ENCODE assay signal across 8 cellular contexts in the genomic region with DNA sequence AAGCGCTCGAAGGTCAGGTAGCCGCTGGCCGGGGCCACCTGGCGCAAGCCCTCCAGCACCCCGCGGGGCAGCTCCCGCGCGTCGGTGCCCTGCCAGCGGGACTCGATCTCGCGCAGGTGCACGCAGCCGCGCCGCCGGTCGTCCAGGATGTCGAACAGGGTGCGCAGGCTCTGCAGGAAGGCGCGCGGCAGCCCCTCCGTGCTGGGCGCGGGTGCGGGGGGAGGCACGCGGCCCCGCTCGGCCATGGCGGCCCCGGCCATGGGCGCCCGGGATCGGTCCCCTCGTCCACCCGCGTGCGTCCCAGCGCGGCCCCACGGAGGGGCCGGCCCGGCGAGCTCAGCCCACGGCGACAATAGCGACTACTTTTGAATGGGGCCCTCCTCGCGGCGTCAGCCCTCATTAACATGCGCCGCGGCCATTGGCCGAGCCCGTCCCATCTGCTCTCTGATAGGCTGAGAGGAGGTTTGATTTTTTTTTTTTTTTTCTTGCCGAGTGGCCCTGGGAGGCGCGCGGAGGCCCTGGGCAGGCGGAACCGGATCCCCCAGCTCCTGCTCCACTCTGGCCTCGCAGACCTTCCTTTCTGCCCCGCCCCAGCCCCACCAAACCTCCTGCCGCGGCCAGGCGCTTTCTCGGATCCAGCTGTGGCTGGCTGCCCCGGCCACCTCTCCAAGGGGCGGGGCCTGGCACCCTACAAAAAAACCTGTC. TPM values are rescaled to one million over a fixed set of nuclear protein-coding genes. Genes with fewer than 3 reads are reported as not detected.
DNase-seq lines count a peak whose midpoint lies in the region; ATAC-seq and TF ChIP-seq lines count a peak whose summit lies in the region.

A gene with protein sequence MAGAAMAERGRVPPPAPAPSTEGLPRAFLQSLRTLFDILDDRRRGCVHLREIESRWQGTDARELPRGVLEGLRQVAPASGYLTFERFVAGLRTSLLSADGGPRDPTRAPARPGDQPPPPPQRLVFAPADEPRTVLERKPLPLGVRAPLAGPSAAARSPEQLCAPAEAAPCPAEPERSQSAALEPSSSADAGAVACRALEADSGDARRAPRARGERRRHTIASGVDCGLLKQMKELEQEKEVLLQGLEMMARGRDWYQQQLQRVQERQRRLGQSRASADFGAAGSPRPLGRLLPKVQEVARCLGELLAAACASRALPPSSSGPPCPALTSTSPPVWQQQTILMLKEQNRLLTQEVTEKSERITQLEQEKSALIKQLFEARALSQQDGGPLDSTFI (minus strand): TSS at position 357 of the 705 bp plus-strand sequence. CDS start 97 bp downstream, at position 260.

- ATAC-seq in GM21576 (IDR thresholded peaks at IDR 0.05; ENCODE audit: unreplicated experiment), result peak; percentile 71

- H3K4me3 ChIP-seq in KMS-11 (IDR thresholded peaks at IDR 0.05; ENCODE audit: insufficient read depth, low read depth, low read length), result no peak within 1 kb of the TSS
- peak within 1 kb of the TSS; percentile 49 to 60 for H3K4me3 ChIP-seq in esophagus (ENCODE audit: low read depth in 1 of 2, low read length in 2 of 2)
- H3K4me3 ChIP-seq in muscle layer of duodenum (ENCODE audit: low read depth in 1 of 2, low read length in 2 of 2), result peak within 1 kb of the TSS; percentile 21 to 36

- peak within 1 kb of the TSS; percentile 37; the same call in 1 of the 2 replicates for H3K9ac ChIP-seq in KMS-11

- DNase-seq in DMS 273 (lab: John Stamatoyannopoulos, UW; ENCODE audit: unreplicated experiment) (peak; percentile 95), activated T-cell treated with anti-CD3 and anti-CD28 coated beads for 48 hours (ENCODE audit: low read depth) (peak; percentile 77)
- peak; percentile 74 to 80 for DNase-seq in stimulated activated CD8-positive, alpha-beta memory T cell treated with anti-CD3 and anti-CD28 coated beads, Interleukin-7, amount 100 ng/mL, for 4 hours (ENCODE audit: low read depth in 2 of 2)

- no peaks in the 10 kb centered on the region for H3K36me3 ChIP-seq in KMS-11 (ENCODE audit: insufficient read depth)
- H3K36me3 ChIP-seq in esophagus (ENCODE audit: control insufficient read depth in 2 of 2, insufficient read depth in 2 of 2, low read length in 1 of 2), result peaks cover 0 to 3% of the 10 kb centered on the region in 2 donors
- no peaks in the 10 kb centered on the region for H3K36me3 ChIP-seq in muscle layer of duodenum (ENCODE audit: control insufficient read depth in 1 of 2, insufficient read depth in 2 of 2, low read length in 2 of 2)

- no peaks in the 10 kb centered on the region for H3K79me2 ChIP-seq in KMS-11 (ENCODE audit: insufficient read depth, low read depth)

- H2AFZ ChIP-seq in KMS-11 (ENCODE audit: low read depth), result peak within 1 kb of the TSS; percentile 71

- peak within 1 kb of the TSS; percentile 24; the same call in 1 of the 2 replicates for H3K27ac ChIP-seq in KMS-11
- peak within 1 kb of the TSS; percentile 47 to 74 for H3K27ac ChIP-seq in esophagus (ENCODE audit: low read depth in 2 of 2, low read length in 1 of 2)
- H3K27ac ChIP-seq in muscle layer of duodenum (ENCODE audit: low read length), result no peak within 1 kb of the TSS

- 0 out of 2 replicates have a peak, but pooled peaks cover 6% of the 10 kb centered on the region for H4K20me1 ChIP-seq in KMS-11 (ENCODE audit: insufficient read depth)

- H3K4me1 ChIP-seq in KMS-11 (ENCODE audit: low read depth, poor library complexity, severe bottlenecking) (peaks cover 25% of the 10 kb centered on the region), esophagus (ENCODE audit: control insufficient read depth in 2 of 2, insufficient read depth in 2 of 2, low read length in 1 of 2) (peaks cover 3 to 21% of the 10 kb centered on the region in 2 donors), muscle layer of duodenum (ENCODE audit: control insufficient read depth in 1 of 2, insufficient read depth in 2 of 2, low read length in 2 of 2) (peaks cover 4 to 17% of the 10 kb centered on the region in 2 donors)

- WGBS in esophagus, 2 donors, result 1% methylated on average over 50 to 74 of the region's 74 CpGs

- H3K27me3 ChIP-seq in KMS-11 (ENCODE audit: insufficient read depth, low read depth) (no peaks in the 10 kb centered on the region), esophagus (ENCODE audit: control insufficient read depth in 1 of 2, insufficient read depth in 2 of 2, low read length in 2 of 2) (no peaks in the 10 kb centered on the region), muscle layer of duodenum (ENCODE audit: low read depth, low read length) (no peaks in the 10 kb centered on the region)

- peak within 1 kb of the TSS; percentile 88 for H3K4me2 ChIP-seq in KMS-11

- H3K9me3 ChIP-seq in esophagus (ENCODE audit: control insufficient read depth in 2 of 2, insufficient read depth in 1 of 2, low read depth in 1 of 2, low read length in 1 of 2), result no peaks in the 10 kb centered on the region
- no peaks in the 10 kb centered on the region for H3K9me3 ChIP-seq in muscle layer of duodenum (ENCODE audit: control insufficient read depth in 1 of 2, low read length in 2 of 2)

- no peak for TF ChIP-seq CTCF in KMS-11 (conservative IDR thresholded peaks at IDR 0.05; ENCODE audit: low read depth, low read length)

TF ChIP-seq in PFSK-1, 5 proteins besides CTCF, POLR2A, EP300 and RAD21:
- TF ChIP-seq, protein P1, sequence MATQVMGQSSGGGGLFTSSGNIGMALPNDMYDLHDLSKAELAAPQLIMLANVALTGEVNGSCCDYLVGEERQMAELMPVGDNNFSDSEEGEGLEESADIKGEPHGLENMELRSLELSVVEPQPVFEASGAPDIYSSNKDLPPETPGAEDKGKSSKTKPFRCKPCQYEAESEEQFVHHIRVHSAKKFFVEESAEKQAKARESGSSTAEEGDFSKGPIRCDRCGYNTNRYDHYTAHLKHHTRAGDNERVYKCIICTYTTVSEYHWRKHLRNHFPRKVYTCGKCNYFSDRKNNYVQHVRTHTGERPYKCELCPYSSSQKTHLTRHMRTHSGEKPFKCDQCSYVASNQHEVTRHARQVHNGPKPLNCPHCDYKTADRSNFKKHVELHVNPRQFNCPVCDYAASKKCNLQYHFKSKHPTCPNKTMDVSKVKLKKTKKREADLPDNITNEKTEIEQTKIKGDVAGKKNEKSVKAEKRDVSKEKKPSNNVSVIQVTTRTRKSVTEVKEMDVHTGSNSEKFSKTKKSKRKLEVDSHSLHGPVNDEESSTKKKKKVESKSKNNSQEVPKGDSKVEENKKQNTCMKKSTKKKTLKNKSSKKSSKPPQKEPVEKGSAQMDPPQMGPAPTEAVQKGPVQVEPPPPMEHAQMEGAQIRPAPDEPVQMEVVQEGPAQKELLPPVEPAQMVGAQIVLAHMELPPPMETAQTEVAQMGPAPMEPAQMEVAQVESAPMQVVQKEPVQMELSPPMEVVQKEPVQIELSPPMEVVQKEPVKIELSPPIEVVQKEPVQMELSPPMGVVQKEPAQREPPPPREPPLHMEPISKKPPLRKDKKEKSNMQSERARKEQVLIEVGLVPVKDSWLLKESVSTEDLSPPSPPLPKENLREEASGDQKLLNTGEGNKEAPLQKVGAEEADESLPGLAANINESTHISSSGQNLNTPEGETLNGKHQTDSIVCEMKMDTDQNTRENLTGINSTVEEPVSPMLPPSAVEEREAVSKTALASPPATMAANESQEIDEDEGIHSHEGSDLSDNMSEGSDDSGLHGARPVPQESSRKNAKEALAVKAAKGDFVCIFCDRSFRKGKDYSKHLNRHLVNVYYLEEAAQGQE (IDR thresholded peaks at IDR 0.05; ENCODE audit: insufficient read depth in 1 of 2, low read depth in 2 of 2, low read length in 2 of 2), result peak in 1 of 2 experiments; percentile 59; a peak in 1 of 4 replicates
- TF ChIP-seq SIN3A (IDR thresholded peaks at IDR 0.05; ENCODE audit: borderline replicate concordance, insufficient read depth, low read length), result no peak; the same call in 1 of the 2 replicates
- TF ChIP-seq TAF1 (IDR thresholded peaks at IDR 0.05; ENCODE audit: borderline replicate concordance, insufficient read depth, low read length), result peak; percentile 69; the same call in 1 of the 2 replicates
- peak; percentile 80 for TF ChIP-seq POLR2AphosphoS5 (IDR thresholded peaks at IDR 0.05; ENCODE audit: low read depth, low read length)

RNA-seq across cellular contexts. Expression of the gene that starts here (rescaled TPM):
- polyA plus RNA-seq in PFSK-1 (2012; ENCODE audit: insufficient read length, low read depth), result 40.7 TPM
- 1 to 10 TPM; 7.5 to 9.0 TPM for polyA plus RNA-seq in esophagus
